In genomic region chr17:58487589-58488427, GRCh38 we compare ENCODE assay signal across 8 cellular contexts. TPM values are rescaled to one million over a fixed set of nuclear protein-coding genes. Genes with fewer than 3 reads are reported as not detected.
DNase-seq lines count a peak whose midpoint lies in the region; ATAC-seq, FAIRE-seq and TF ChIP-seq lines count a peak whose summit lies in the region.

HSF5 (minus strand) TSS chr17:58488408; CDS start chr17:58488274, 134 bp downstream.

- CTCF ChIA-PET in H1 (lab: Charles Lee; ENCODE audit: partially characterized antibody), result interaction anchor here (0.9 to 1.4 kb wide), 3 partner anchors 20 to 170 kb away, joined by 3 read pairs; no protein-coding TSS in a partner anchor

- H3K79me1 ChIP-seq in H1 (ENCODE audit: low read depth, low read length), result no peaks in the 10 kb centered on the region

- H3K14ac ChIP-seq in H1 (ENCODE audit: insufficient read length), result no peak within 1 kb of the TSS

- no peak within 1 kb of the TSS for H2BK15ac ChIP-seq in H1 (ENCODE audit: low read length)

- no peak within 1 kb of the TSS for H2AFZ ChIP-seq in H1 (ENCODE audit: low read length)

- H3K56ac ChIP-seq in H1 (replicated peaks; ENCODE audit: insufficient read length, low read depth, low read length), result no peak within 1 kb of the TSS

- DNase-seq in activated CD4-positive, alpha-beta T cell treated with anti-CD3 and anti-CD28 coated beads, Interleukin-2, amount 50 U/mL, for 1 hour, result peak; percentile 68
- DNase-seq in H1 (ENCODE audit: low read depth in 1 of 2, low spot score in 2 of 2), result peak in 1 of 2 experiments; percentile 66
- peak; percentile 56 to 65 for DNase-seq in stimulated activated CD4-positive, alpha-beta T cell treated with anti-CD3 and anti-CD28 coated beads, Interleukin-1b, Interleukin-23, amount 100 ng/mL, for 4 hours (ENCODE audit: low read depth in 2 of 2)
- DNase-seq in uterus, result no peak
- no peak for DNase-seq in NCI-H1436 treated with DMSO at 0.1 percent for 48 hours (lab: John Stamatoyannopoulos, UW)

- ATAC-seq in HG03342 (IDR thresholded peaks at IDR 0.05; ENCODE audit: unreplicated experiment) (no peak), GM21526 (IDR thresholded peaks at IDR 0.05; ENCODE audit: low FRiP score, unreplicated experiment) (no peak)

- TF ChIP-seq EP300 in H1 (IDR thresholded peaks at IDR 0.05; ENCODE audit: borderline replicate concordance in 1 of 2, low read depth in 2 of 2, low read length in 2 of 2), result no peak

- H3K36me3 ChIP-seq in H1 (ENCODE audit: control insufficient read depth in 2 of 4, insufficient read depth in 4 of 4, low read length in 3 of 4) (peaks cover 16 to 49% (median 31%) of the 10 kb centered on the region in 4 experiments), uterus (no peaks in the 10 kb centered on the region)

- no peak within 1 kb of the TSS; a peak in 2 of 4 replicates for H3K4me2 ChIP-seq in H1 (ENCODE audit: insufficient read depth in 1 of 2, low read depth in 2 of 2, low read length in 2 of 2)

- H3K9me3 ChIP-seq in H1 (ENCODE audit: insufficient read depth in 2 of 2, low read depth in 1 of 2, low read length in 1 of 2) (no peaks in the 10 kb centered on the region), uterus (no peaks in the 10 kb centered on the region)

- no peak within 1 kb of the TSS for H2BK120ac ChIP-seq in H1 (replicated peaks; ENCODE audit: low read depth, low read length)

- no peaks in the 10 kb centered on the region for H3K23me2 ChIP-seq in H1 (ENCODE audit: low read depth, low read length)

- H4K20me1 ChIP-seq in H1 (replicated peaks in 1 of 2; ENCODE audit: control insufficient read depth in 1 of 2, insufficient read depth in 2 of 2, low read length in 2 of 2), result peaks cover 0 to 2% of the 10 kb centered on the region in 2 experiments

- no peak within 1 kb of the TSS for H3K27ac ChIP-seq in H1 (ENCODE audit: low read depth, low read length)
- H3K27ac ChIP-seq in uterus, result no peak within 1 kb of the TSS

- no peak within 1 kb of the TSS for H2AK5ac ChIP-seq in H1 (ENCODE audit: low read depth, low read length)

- H2BK20ac ChIP-seq in H1 (ENCODE audit: low read length), result no peak within 1 kb of the TSS

- H3K4me3 ChIP-seq in H1 (ENCODE audit: extremely low read depth in 1 of 4, insufficient read depth in 2 of 4, low read depth in 3 of 4, low read length in 4 of 4) (no peak within 1 kb of the TSS), uterus (no peak within 1 kb of the TSS)

- no peak within 1 kb of the TSS for H3K4ac ChIP-seq in H1 (replicated peaks; ENCODE audit: insufficient read length, low read depth, low read length)

- H4K5ac ChIP-seq in H1 (ENCODE audit: insufficient read length, low read depth, low read length), result no peak within 1 kb of the TSS

- WGBS in H1 (ENCODE audit: extremely low coverage in 1 of 2, insufficient coverage in 1 of 2, insufficient read length in 1 of 2, insufficient replicate concordance in 2 of 2, low coverage in 1 of 2, low lambda C conversion rate in 2 of 2, missing lambda C conversion rate in 1 of 2), 2 experiments, result 100% methylated on average over 14 of the region's 98 CpGs; no CpG with 5 or more reads in 1 of the 2 experiments

- H2BK5ac ChIP-seq in H1 (ENCODE audit: low read depth, low read length), result no peak within 1 kb of the TSS

- peak in 1 of 2 experiments; percentile 27; a peak in 1 of 4 replicates for TF ChIP-seq RAD21 in H1 (IDR thresholded peaks at IDR 0.05 in 1 of 2, conservative IDR thresholded peaks at IDR 0.05 in 1 of 2; ENCODE audit: low read depth in 2 of 2, low read length in 2 of 2)

- peak within 1 kb of the TSS; percentile 85 for H4K8ac ChIP-seq in H1 (ENCODE audit: extremely low read depth, insufficient read depth, low read length)

- H3K4me1 ChIP-seq in H1 (replicated peaks in 1 of 4; ENCODE audit: control insufficient read depth in 3 of 4, insufficient read depth in 4 of 4, low read length in 3 of 4) (no peaks in the 10 kb centered on the region), uterus (no peaks in the 10 kb centered on the region)

- no peak within 1 kb of the TSS for H3K9ac ChIP-seq in H1 (replicated peaks in 1 of 4; ENCODE audit: extremely low read depth in 1 of 4, low read depth in 3 of 4, low read length in 3 of 4)

- H3K18ac ChIP-seq in H1 (ENCODE audit: extremely low read depth, low read length), result no peak within 1 kb of the TSS

- no peak within 1 kb of the TSS for H2BK12ac ChIP-seq in H1 (ENCODE audit: low read depth, low read length)

- no peak within 1 kb of the TSS for H4K91ac ChIP-seq in H1 (replicated peaks; ENCODE audit: insufficient read length, low read length)

- intact Hi-C loops in uterus (cut with DNase I; ENCODE audit: low total_unique reads), result no loop called here

- FAIRE-seq in H1 (lab: Jason Lieb, UNC), result no peak

- no peaks in the 10 kb centered on the region for H3K27me3 ChIP-seq in H1 (replicated peaks in 1 of 4; ENCODE audit: control insufficient read depth in 3 of 4, extremely low read depth in 1 of 4, insufficient read depth in 3 of 4, low read length in 3 of 4)
- no peaks in the 10 kb centered on the region for H3K27me3 ChIP-seq in uterus

- no peaks in the 10 kb centered on the region for H3K79me2 ChIP-seq in H1 (ENCODE audit: control insufficient read depth in 1 of 2, insufficient read depth in 2 of 2, low read length in 2 of 2)

- TF ChIP-seq POLR2A in H1 (IDR thresholded peaks at IDR 0.05; ENCODE audit: control extremely low read depth in 1 of 2, low read depth in 2 of 2, low read length in 2 of 2), result no peak
- TF ChIP-seq POLR2A in uterus (IDR thresholded peaks at IDR 0.05), result no peak

- TF ChIP-seq CTCF in GM12874 (IDR thresholded peaks at IDR 0.05; ENCODE audit: insufficient read depth, low read depth, low read length), result peak; percentile 65
- peak; percentile 4 to 36 (median 16); a peak in 3 of 4 replicates for TF ChIP-seq CTCF in H1 (IDR thresholded peaks at IDR 0.05; ENCODE audit: control extremely low read depth in 1 of 3, insufficient read depth in 1 of 3, low read depth in 1 of 3, low read length in 3 of 3)
- no peak for TF ChIP-seq CTCF in uterus (IDR thresholded peaks at IDR 0.05)

- POLR2A ChIA-PET in H1 (lab: Charles Lee; ENCODE audit: partially characterized antibody), result interaction anchor here (0.9 to 1.1 kb wide), 2 partner anchors 12 to 27 kb away, joined by 3 read pairs; partner anchors contain the start of gene MTMR4

- H3K23ac ChIP-seq in H1 (ENCODE audit: insufficient read length), result no peak within 1 kb of the TSS

TF ChIP-seq in H1, 55 proteins besides CTCF, POLR2A, EP300 and RAD21:
- TF ChIP-seq ATF3 (IDR thresholded peaks at IDR 0.05; ENCODE audit: insufficient read depth, low read depth, low read length), result no peak
- no peak for TF ChIP-seq POLR2AphosphoS5 (IDR thresholded peaks at IDR 0.05; ENCODE audit: low read depth, low read length)
- peak; percentile 85 for TF ChIP-seq E2F6 (IDR thresholded peaks at IDR 0.05)
- TF ChIP-seq JUND (IDR thresholded peaks at IDR 0.05; ENCODE audit: low read length), result no peak
- TF ChIP-seq TBP (IDR thresholded peaks at IDR 0.05; ENCODE audit: low read depth, low read length), result no peak
- TF ChIP-seq ZNF274 (IDR thresholded peaks at IDR 0.05; ENCODE audit: borderline replicate concordance, extremely low read depth, low read length), result no peak
- no peak for TF ChIP-seq RFX5 (IDR thresholded peaks at IDR 0.05; ENCODE audit: borderline replicate concordance, low read depth, low read length)
- TF ChIP-seq MAX (IDR thresholded peaks at IDR 0.05), result peak; percentile 94
- TF ChIP-seq BACH1 (IDR thresholded peaks at IDR 0.05; ENCODE audit: low read length), result no peak
- no peak for TF ChIP-seq TAF7 (optimal IDR thresholded peaks at IDR 0.05; ENCODE audit: borderline replicate concordance, low read depth, low read length)
- TF ChIP-seq CHD2 (IDR thresholded peaks at IDR 0.05; ENCODE audit: low read length), result no peak
- TF ChIP-seq RNF2 (IDR thresholded peaks at IDR 0.05; ENCODE audit: borderline replicate concordance, low read depth, low read length, missing control alignments, poor library complexity, severe bottlenecking), result no peak
- TF ChIP-seq BCL11A (IDR thresholded peaks at IDR 0.05; ENCODE audit: low read depth in 2 of 2, low read length in 2 of 2), result no peak
- no peak for TF ChIP-seq FOSL1 (IDR thresholded peaks at IDR 0.05; ENCODE audit: insufficient read depth, low read depth, low read length)
- TF ChIP-seq USF2 (IDR thresholded peaks at IDR 0.05; ENCODE audit: low read length), result no peak

RNA-seq across cellular contexts. Expression of gene HSF5, which starts in this region (rescaled TPM):
- total RNA-seq in H1 (2021; fragmentation: NEBNext Ultra II Directional; extraction: Animal tissue kit (Norgen Biotek cat#: 25700)), result not detected in 2 replicates
- 0.02 TPM in 1 of 2 replicates, not detected in the other for polyA plus RNA-seq in H1 (2011; rRNA removed)
- 0.03 TPM for polyA plus RNA-seq in H1 (2011; cell fraction: cytosol; rRNA removed)
- not detected for polyA plus RNA-seq in H1 (2011; cell fraction: nucleus; rRNA removed)
- polyA plus RNA-seq in H1 (2012, experiment 1 of 2), result not detected in 4 replicates
- not detected for polyA plus RNA-seq in H1 (2012, experiment 2 of 2)
- polyA plus RNA-seq in H1 (2013, experiment 1 of 2), result 0.02 TPM
- not detected for polyA plus RNA-seq in H1 (2013, experiment 2 of 2)
- polyA minus RNA-seq in H1 (2011; rRNA and poly(A)+ RNA removed), result 0.05 TPM in 1 of 2 replicates, not detected in the other
- not detected for polyA minus RNA-seq in H1 (2011; cell fraction: cytosol; rRNA and poly(A)+ RNA removed)
- 0.20 TPM for polyA minus RNA-seq in H1 (2011; cell fraction: nucleus; rRNA and poly(A)+ RNA removed)
- under 1 TPM in 1 of 4 donors, not detected in 3; 0.90 TPM for total RNA-seq in uterus

Comparison
In these comparisons a context has a peak if more than half of its experiments do, and no peak if none do; other contexts are left out.
1. CTCF ChIP-seq: peak in GM12874 (single experiment) and H1 (3 of 3); none in uterus (0 of 4).
2. DNase-seq: peak in activated CD4-positive, alpha-beta T cell treated with anti-CD3 and anti-CD28 coated beads, Interleukin-2, amount 50 U/mL, for 1 hour (single experiment) and stimulated activated CD4-positive, alpha-beta T cell treated with anti-CD3 and anti-CD28 coated beads, Interleukin-1b, Interleukin-23, amount 100 ng/mL, for 4 hours (2 of 2); none in uterus (0 of 2) and NCI-H1436 treated with DMSO at 0.1 percent for 48 hours (single experiment).